In the genomic region with DNA sequence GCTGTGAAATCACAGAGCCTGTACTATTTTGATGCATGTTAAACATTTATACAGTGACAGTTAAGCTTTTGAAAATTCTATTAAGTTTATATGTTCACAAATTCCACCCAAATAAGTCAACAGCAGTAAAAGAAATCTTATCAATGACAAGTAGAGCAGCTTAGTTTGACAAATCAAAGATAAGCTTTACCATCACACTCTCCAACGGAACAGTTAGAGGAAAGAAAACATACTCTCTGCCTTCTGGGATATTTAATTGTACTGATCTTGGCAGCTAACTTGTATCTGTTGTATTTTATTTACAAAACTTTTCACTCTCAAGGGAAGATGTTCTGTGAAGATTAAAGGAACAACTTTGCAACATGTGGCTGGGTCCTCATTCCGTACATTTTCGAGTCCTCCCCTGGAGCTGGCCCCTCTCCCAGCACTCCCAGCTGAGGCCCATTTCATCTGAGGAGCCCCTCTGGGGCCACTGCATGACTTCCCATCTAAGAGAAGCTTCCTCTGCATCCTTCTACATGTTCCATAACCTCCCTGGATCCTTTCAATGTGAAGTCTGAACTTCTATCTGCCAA, we compare ENCODE assay signal across 18 cellular contexts.
DNase-seq lines count a peak whose midpoint lies in the region; ATAC-seq and TF ChIP-seq lines count a peak whose summit lies in the region.
"Had no signal": no experiment of that assay in that cellular context is flagged by ENCODE, and none has a peak within 500 bp of the region (broad histone marks: within the 10 kb centered on the region; RNA-seq: fewer than 3 reads in every experiment).

No MANE protein-coding gene starts in this region.

- H2BK15ac ChIP-seq in neuronal stem cell (ENCODE audit: low read length) = no peak overlapping the region

- H3K9me3 ChIP-seq in endodermal cell (ENCODE audit: control insufficient read depth, low read length) = no peaks in the 10 kb centered on the region
- H3K9me3 ChIP-seq in psoas muscle = no peaks in the 10 kb centered on the region
- no peaks in the 10 kb centered on the region for H3K9me3 ChIP-seq in neuronal stem cell (replicated peaks in 1 of 2; ENCODE audit: control insufficient read depth in 2 of 2, insufficient read depth in 1 of 2, low read depth in 1 of 2, low read length in 2 of 2)

- H2BK12ac ChIP-seq in neuronal stem cell (ENCODE audit: low read length) = no peak overlapping the region

- POLR2A ChIA-PET in activated CD8-positive, alpha-beta T cell treated with anti-CD3 and anti-CD28 coated beads for 36 hours (lab: Charles Lee) = interaction anchor here (1.3 kb wide), 1 partner anchor 10 kb away, joined by 4 read pairs; no protein-coding TSS in a partner anchor

- H2BK120ac ChIP-seq in neuronal stem cell (ENCODE audit: low read depth, low read length) = no peak overlapping the region

- H3K4me1 ChIP-seq in endodermal cell (ENCODE audit: control insufficient read depth, insufficient read depth, low read length) (peaks cover 14% of the 10 kb centered on the region), psoas muscle (no peaks in the 10 kb centered on the region), neuronal stem cell (ENCODE audit: control insufficient read depth in 2 of 2, insufficient read depth in 1 of 2, low read depth in 1 of 2, low read length in 2 of 2) (peaks cover 0 to 6% of the 10 kb centered on the region in 2 donors)

- H3K27me3 ChIP-seq in endodermal cell (ENCODE audit: control insufficient read depth, insufficient read depth, low read length, poor library complexity, severe bottlenecking) (no peaks in the 10 kb centered on the region), psoas muscle (ENCODE audit: insufficient read depth in 3 of 3, low read length in 2 of 3) (no peaks in the 10 kb centered on the region), neuronal stem cell (ENCODE audit: control insufficient read depth in 3 of 3, insufficient read depth in 3 of 3, low read depth in 1 of 3, low read length in 3 of 3) (no peaks in the 10 kb centered on the region)

- TF ChIP-seq CTCF in AG10803 (conservative IDR thresholded peaks at IDR 0.05; ENCODE audit: low read length) (no peak), endodermal cell (conservative IDR thresholded peaks at IDR 0.05) (no peak), psoas muscle (IDR thresholded peaks at IDR 0.05) (no peak)
- TF ChIP-seq CTCF in activated CD8-positive, alpha-beta T cell treated with anti-CD3 and anti-CD28 coated beads for 36 hours (IDR thresholded peaks at IDR 0.05) = no peak

- H3K36me3 ChIP-seq in endodermal cell (ENCODE audit: control insufficient read depth, insufficient read depth, low read length) (peaks cover 26% of the 10 kb centered on the region), psoas muscle (ENCODE audit: insufficient read depth in 1 of 2, low read depth in 1 of 2) (peaks cover 0 to 55% of the 10 kb centered on the region in 2 donors), neuronal stem cell (replicated peaks in 1 of 2; ENCODE audit: control insufficient read depth in 2 of 2, insufficient read depth in 2 of 2, low read length in 2 of 2) (peaks cover under 1 to 74% of the 10 kb centered on the region in 2 donors)

- no peaks in the 10 kb centered on the region for H3K79me1 ChIP-seq in neuronal stem cell (ENCODE audit: low read depth, low read length)

- ATAC-seq in left ventricle myocardium superior (peak; percentile 84), psoas muscle (peak in 1 of 4 donors; percentile 42), HG03139 (IDR thresholded peaks at IDR 0.05; ENCODE audit: unreplicated experiment) (no peak)
- no peak for ATAC-seq in activated CD8-positive, alpha-beta T cell treated with anti-CD3 and anti-CD28 coated beads for 36 hours

- H3K4me1 Mint-ChIP-seq in endodermal cell = peaks cover 48% of the 10 kb centered on the region
- H3K4me1 Mint-ChIP-seq in activated CD8-positive, alpha-beta T cell treated with anti-CD3 and anti-CD28 coated beads for 36 hours (ENCODE audit: low read depth) = no peaks in the 10 kb centered on the region
- H3K4me1 Mint-ChIP-seq: CD4-positive, CD25-positive, alpha-beta regulatory T cell; naive B cell had no signal

- H2AFZ ChIP-seq in neuronal stem cell (ENCODE audit: low read length) = no peak overlapping the region

- intact Hi-C loops in left ventricle myocardium superior (cut with micrococcal nuclease) = no loop called here
- intact Hi-C loops in psoas muscle (cut with DNase I) = no loop called here
- intact Hi-C loops in activated CD8-positive, alpha-beta T cell treated with anti-CD3 and anti-CD28 coated beads for 36 hours (cut with micrococcal nuclease) = no loop called here

- no peak overlapping the region for H3K18ac ChIP-seq in neuronal stem cell (ENCODE audit: low read length)

- H3K14ac ChIP-seq in neuronal stem cell (ENCODE audit: low read length) = no peak overlapping the region

- no peak overlapping the region for H2AK5ac ChIP-seq in neuronal stem cell (ENCODE audit: low read depth, low read length)

- no peak overlapping the region for H3K23ac ChIP-seq in neuronal stem cell (ENCODE audit: low read depth, low read length, poor library complexity)

- H3K27ac ChIP-seq in endodermal cell (ENCODE audit: low read depth, low read length) (no peak overlapping the region), psoas muscle (no peak overlapping the region), neuronal stem cell (replicated peaks; ENCODE audit: low read length) (no peak overlapping the region)
- H3K27ac ChIP-seq: RWPE1 had no signal

- peak overlapping the region; percentile 37 for H3K27ac Mint-ChIP-seq in endodermal cell
- H3K27ac Mint-ChIP-seq in activated CD8-positive, alpha-beta T cell treated with anti-CD3 and anti-CD28 coated beads for 36 hours = no peak overlapping the region
- H3K27ac Mint-ChIP-seq: CD4-positive, CD25-positive, alpha-beta regulatory T cell had no signal

- no peaks in the 10 kb centered on the region for H3K27me3 Mint-ChIP-seq in endodermal cell (ENCODE audit: insufficient read depth)
- H3K27me3 Mint-ChIP-seq in activated CD8-positive, alpha-beta T cell treated with anti-CD3 and anti-CD28 coated beads for 36 hours = peaks cover 10% of the 10 kb centered on the region

- CTCF ChIA-PET in activated CD8-positive, alpha-beta T cell treated with anti-CD3 and anti-CD28 coated beads for 36 hours (lab: Charles Lee) = interaction anchor here (0.8 kb wide), 1 partner anchor 8 kb away, joined by 3 read pairs; no protein-coding TSS in a partner anchor

- DNase-seq in AG10803 (ENCODE audit: low read depth) = peak; percentile 78
- no peak for DNase-seq in endodermal cell
- peak; percentile 81 for DNase-seq in left ventricle myocardium superior
- peak; percentile 55 to 64 for DNase-seq in psoas muscle
- DNase-seq in GF-D8 (lab: John Stamatoyannopoulos, UW) = no peak
- DNase-seq in activated CD8-positive, alpha-beta T cell treated with anti-CD3 and anti-CD28 coated beads for 36 hours = no peak
- no peak for DNase-seq in neuronal stem cell (ENCODE audit: low spot score)
- DNase-seq: activated CD4-positive, alpha-beta T cell treated with anti-CD3 and anti-CD28 coated beads for 1 hour; activated CD8-positive, alpha-beta memory T cell treated with anti-CD3 and anti-CD28 coated beads, Interleukin-2, amount 50 U/mL, for 4 hours; activated naive CD4-positive, alpha-beta T cell; CD4-positive, CD25-positive, alpha-beta regulatory T cell; DMS79; naive B cell; NCI-H2227 treated with DMSO at 0.1 percent for 48 hours; NK-92 treated with Interleukin-12 subunit alpha and Interleukin-12 subunit beta, amount 100 ng/mL, for 24 hours; stimulated activated CD4-positive, alpha-beta T cell treated with anti-CD3 and anti-CD28 coated beads, Interleukin-2, amount 100 ng/mL, for 48 hours had no signal

- H3K36me3 Mint-ChIP-seq in endodermal cell (ENCODE audit: low read depth) = peaks cover 37% of the 10 kb centered on the region
- H3K36me3 Mint-ChIP-seq in activated CD8-positive, alpha-beta T cell treated with anti-CD3 and anti-CD28 coated beads for 36 hours (ENCODE audit: low read depth) = no peaks in the 10 kb centered on the region
- H3K36me3 Mint-ChIP-seq: CD4-positive, CD25-positive, alpha-beta regulatory T cell; naive B cell had no signal

- no peak overlapping the region for H3K4ac ChIP-seq in neuronal stem cell (ENCODE audit: low read length)

- no peak overlapping the region for H3K4me2 ChIP-seq in neuronal stem cell (ENCODE audit: insufficient read depth, low read length, poor library complexity, severe bottlenecking)

- no peaks in the 10 kb centered on the region for H3K9me3 Mint-ChIP-seq in endodermal cell
- no peaks in the 10 kb centered on the region for H3K9me3 Mint-ChIP-seq in activated CD8-positive, alpha-beta T cell treated with anti-CD3 and anti-CD28 coated beads for 36 hours
- H3K9me3 Mint-ChIP-seq: naive B cell had no signal

- WGBS in endodermal cell (ENCODE audit: insufficient coverage in 1 of 2, insufficient read length in 1 of 2), 2 experiments = 61% methylated on average over 3 of the region's 3 CpGs; no CpG with 5 or more reads in 1 of the 2 experiments
- 45 to 69% (median 46%) methylated on average over 3 of the region's 3 CpGs for WGBS in psoas muscle, 3 donors
- no CpG with 5 or more reads among the region's 3 CpGs for WGBS in neuronal stem cell (ENCODE audit: extremely low coverage in 2 of 2, insufficient read length in 2 of 2, insufficient replicate concordance in 1 of 2), 2 donors

- no peak overlapping the region for H2BK5ac ChIP-seq in neuronal stem cell (ENCODE audit: low read length)

- no peak overlapping the region for H3K4me3 Mint-ChIP-seq in endodermal cell
- no peak overlapping the region for H3K4me3 Mint-ChIP-seq in activated CD8-positive, alpha-beta T cell treated with anti-CD3 and anti-CD28 coated beads for 36 hours
- H3K4me3 Mint-ChIP-seq: CD4-positive, CD25-positive, alpha-beta regulatory T cell; naive B cell had no signal

- H4K91ac ChIP-seq in neuronal stem cell (ENCODE audit: low read depth, low read length, poor library complexity) = no peak overlapping the region

- H3K9ac ChIP-seq in endodermal cell (ENCODE audit: extremely low read depth, low read length, poor library complexity, severe bottlenecking) (no peak overlapping the region), neuronal stem cell (ENCODE audit: low read depth, low read length, poor library complexity) (no peak overlapping the region)

- H4K8ac ChIP-seq in neuronal stem cell (ENCODE audit: low read depth, low read length) = no peak overlapping the region

- H3K4me3 ChIP-seq in AG10803 (ENCODE audit: low read length) (no peak overlapping the region), endodermal cell (ENCODE audit: low read length) (no peak overlapping the region), psoas muscle (no peak overlapping the region), neuronal stem cell (ENCODE audit: low read length in 2 of 2) (no peak overlapping the region)

Comparison
In these comparisons a context has a peak if more than half of its experiments do, and no peak if none do; other contexts are left out.
1. DNase-seq: peak in AG10803 (single experiment), left ventricle myocardium superior (single experiment) and psoas muscle (2 of 2); none in endodermal cell (single experiment), GF-D8 (single experiment), activated CD8-positive, alpha-beta T cell treated with anti-CD3 and anti-CD28 coated beads for 36 hours (single experiment) and neuronal stem cell (single experiment).